In genomic region chr9:126860757-126861466, GRCh38 we compare ENCODE assay signal across 8 cellular contexts. TPM values are rescaled to one million over a fixed set of nuclear protein-coding genes. Genes with fewer than 3 reads are reported as not detected.
DNase-seq lines count a peak whose midpoint lies in the region; ATAC-seq and TF ChIP-seq lines count a peak whose summit lies in the region.

No MANE protein-coding gene starts in this region.

- H3K79me2 ChIP-seq in KMS-11 (ENCODE audit: insufficient read depth, low read depth) = 0 out of 2 replicates have a peak, but pooled peaks cover 9% of the 10 kb centered on the region

- no peak for TF ChIP-seq POLR2A in heart left ventricle (IDR thresholded peaks at IDR 0.05)

- H3K4me2 ChIP-seq in KMS-11 = peak overlapping the region; percentile 74

- H2AFZ ChIP-seq in KMS-11 (ENCODE audit: low read depth) = no peak overlapping the region

- no peaks in the 10 kb centered on the region for H4K20me1 ChIP-seq in KMS-11 (ENCODE audit: insufficient read depth)

- H3K4me1 ChIP-seq in ES-I3 (ENCODE audit: insufficient read depth, low read length) (peaks cover 19% of the 10 kb centered on the region), KMS-11 (ENCODE audit: low read depth, poor library complexity, severe bottlenecking) (peaks cover 16% of the 10 kb centered on the region), heart left ventricle (peaks cover 0 to 39% (median 28%) of the 10 kb centered on the region in 12 donors)

- intact Hi-C loops in heart left ventricle (cut with DNase I) = loop anchor here in 2 of 10 donors (2.0 kb wide), 1 partner anchor 54 kb away; the partner anchor contains the start of gene RALGPS1 (in 2 of the 2)

- peaks cover 3% of the 10 kb centered on the region; the same call in 1 of the 2 replicates for H3K36me3 ChIP-seq in ES-I3 (ENCODE audit: insufficient read depth, low read length)
- no peaks in the 10 kb centered on the region for H3K36me3 ChIP-seq in KMS-11 (ENCODE audit: insufficient read depth)
- H3K36me3 ChIP-seq in heart left ventricle = peaks cover 0 to 25% (median 15%) of the 10 kb centered on the region in 9 donors

- H3K4me3 ChIP-seq in KMS-11 (IDR thresholded peaks at IDR 0.05; ENCODE audit: insufficient read depth, low read depth, low read length) (no peak overlapping the region), heart left ventricle (peak overlapping the region; percentile 87 to 99 (median 94))

- H3K9me3 ChIP-seq in ES-I3 (ENCODE audit: control insufficient read depth, insufficient read depth, low read length) = no peaks in the 10 kb centered on the region
- H3K9me3 ChIP-seq in heart left ventricle = no peaks in the 10 kb centered on the region

- H3K9ac ChIP-seq in ES-I3 (ENCODE audit: low read depth, low read length) (peak overlapping the region; percentile 79), KMS-11 (peak overlapping the region; percentile 19; the same call in 1 of the 2 replicates)

- ATAC-seq in GM21825 (IDR thresholded peaks at IDR 0.05; ENCODE audit: unreplicated experiment) (peak; percentile 28), heart left ventricle (peak in 3 of 4 donors; percentile 38 to 65 (median 43))

- no peak overlapping the region for H3K27ac ChIP-seq in KMS-11
- H3K27ac ChIP-seq in heart left ventricle = peak overlapping the region; percentile 70 to 97 (median 92)

- H3K27me3 ChIP-seq in KMS-11 (ENCODE audit: insufficient read depth, low read depth) (no peaks in the 10 kb centered on the region; the same call in 1 of the 2 replicates), heart left ventricle (no peaks in the 10 kb centered on the region)

- WGBS in heart left ventricle, 4 donors = 0 to 1% (median 0%) methylated on average over 4 to 71 of the region's 71 CpGs

- TF ChIP-seq CTCF in KMS-11 (conservative IDR thresholded peaks at IDR 0.05; ENCODE audit: low read depth, low read length) (no peak), heart left ventricle (IDR thresholded peaks at IDR 0.05) (no peak)

- DNase-seq in activated naive CD4-positive, alpha-beta T cell treated with Interleukin-2 at 50 U/mL for 16 hours = peak; percentile 13
- DNase-seq in heart left ventricle (peak in 3 of 5 donors; percentile 25 to 70 (median 42)), retina (peak; percentile 63), mucosa of gallbladder (ENCODE audit: low spot score) (no peak), NCI-H774 (lab: John Stamatoyannopoulos, UW) (no peak)

RNA-seq across cellular contexts. Expression of gene ZBTB34, which starts 0.5 kb away (rescaled TPM):
- total RNA-seq in heart left ventricle (1 to 10 TPM; 3.7 to 8.2 (median 5.2) TPM), mucosa of gallbladder (9.8 TPM)
- polyA plus RNA-seq in heart left ventricle = 1 to 10 TPM; 2.2 to 3.4 TPM

RNA-seq across cellular contexts. Expression of gene RALGPS1, which starts 53.7 kb away (rescaled TPM):
- total RNA-seq in heart left ventricle (10 to 100 TPM in 8 of 9 donors, 1 to 10 TPM in 1; 9.7 to 21.8 (median 14.4) TPM), mucosa of gallbladder (34.7 TPM)
- 10 to 100 TPM in 1 of 2 donors, 1 to 10 TPM in 1; 8.0 to 15.8 TPM for polyA plus RNA-seq in heart left ventricle

RNA-seq across cellular contexts. Expression of gene ZBTB43, which starts 56.1 kb away (rescaled TPM):
- total RNA-seq in heart left ventricle (10 to 100 TPM; 18.0 to 42.8 (median 36.2) TPM), mucosa of gallbladder (15.0 TPM)
- 10 to 100 TPM; 10.7 to 18.5 TPM for polyA plus RNA-seq in heart left ventricle

Comparison
In these comparisons a context has a peak if more than half of its experiments do, and no peak if none do; other contexts are left out.
1. DNase-seq: peak in activated naive CD4-positive, alpha-beta T cell treated with Interleukin-2 at 50 U/mL for 16 hours (single experiment), heart left ventricle (3 of 5) and retina (single experiment); none in mucosa of gallbladder (single experiment) and NCI-H774 (single experiment).